ENCODE assay signal across 9 cellular contexts in the genomic region with DNA sequence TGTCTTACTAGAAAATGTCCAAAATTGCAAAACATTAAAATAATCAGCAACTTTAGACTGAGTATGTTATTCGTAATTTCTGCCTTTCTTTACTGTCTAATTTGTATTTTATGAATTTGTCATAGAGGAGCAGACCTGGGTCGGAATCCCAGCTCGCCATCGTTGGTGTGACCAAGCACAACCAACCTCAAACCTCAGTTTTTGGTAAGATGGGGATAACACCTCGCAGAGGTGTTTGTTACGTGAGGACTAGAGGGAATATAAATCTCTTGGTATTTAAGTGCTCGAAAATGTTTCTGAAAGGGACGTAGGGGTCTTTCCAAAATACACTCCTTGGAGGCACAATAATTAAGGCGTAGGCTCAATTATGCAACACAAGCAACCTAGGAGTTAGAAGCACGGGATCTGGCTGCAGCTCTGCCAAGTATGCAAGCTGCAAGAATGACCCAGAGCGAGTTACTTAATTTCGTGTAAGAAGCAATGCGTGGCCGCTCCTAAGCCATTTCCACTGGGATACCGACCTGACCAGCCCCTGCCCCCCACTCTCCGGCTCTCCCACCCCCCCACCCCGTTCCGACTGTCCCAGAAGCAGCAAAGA. TPM values are rescaled to one million over a fixed set of nuclear protein-coding genes. Genes with fewer than 3 reads are reported as not detected.
A peak's percentile ranks its signal among the peaks of the same experiment; 100 is the strongest.
DNase-seq lines count a peak whose midpoint lies in the region; ATAC-seq, FAIRE-seq and TF ChIP-seq lines count a peak whose summit lies in the region.
"Had no signal": no experiment of that assay in that cellular context is flagged by ENCODE, and none has a peak within 500 bp of the region (broad histone marks: within the 10 kb centered on the region; RNA-seq: fewer than 3 reads in every experiment).

No MANE protein-coding gene starts in this region.

- ATAC-seq in GM21360 (IDR thresholded peaks at IDR 0.05; ENCODE audit: unreplicated experiment) = peak; percentile 24
- peak; percentile 21 for ATAC-seq in HG03565 (IDR thresholded peaks at IDR 0.05; ENCODE audit: unreplicated experiment)

- H3K4me1 ChIP-seq in ES-I3 (ENCODE audit: insufficient read depth, low read length) (peaks cover 16% of the 10 kb centered on the region), colonic mucosa (no peaks in the 10 kb centered on the region)

- H3K9ac ChIP-seq in ES-I3 (ENCODE audit: low read depth, low read length) (peak overlapping the region; percentile 100), colonic mucosa (ENCODE audit: low read depth in 2 of 2, low read length in 2 of 2) (peak overlapping the region; percentile 78 to 93)

- H3K27me3 ChIP-seq in colonic mucosa = no peaks in the 10 kb centered on the region
- H3K27me3 ChIP-seq in layer of hippocampus (ENCODE audit: control insufficient read depth, insufficient read depth, low read length) = no peaks in the 10 kb centered on the region

- no peak for FAIRE-seq in RCC 7860 (lab: Jason Lieb, UNC)
- FAIRE-seq: islet of Langerhans had no signal

- H3K4me3 ChIP-seq in colonic mucosa = peak overlapping the region; percentile 49

- H3K36me3 ChIP-seq in ES-I3 (ENCODE audit: insufficient read depth, low read length) (peaks cover 16% of the 10 kb centered on the region), colonic mucosa (peaks cover 6% of the 10 kb centered on the region)

- DNase-seq in SK-MEL-5 (ENCODE audit: low read depth, low spot score) (peak; percentile 48), colonic mucosa (peak; percentile 63), RCC 7860 (ENCODE audit: low spot score) (no peak)
- peak; percentile 6 for DNase-seq in stimulated activated CD4-positive, alpha-beta T cell treated with anti-CD3 and anti-CD28 coated beads, Interleukin-4, amount 100 ng/mL, for 24 hours

- intact Hi-C loops in colonic mucosa (cut with DNase I) = no loop called here

- H3K9me3 ChIP-seq in ES-I3 (ENCODE audit: control insufficient read depth, insufficient read depth, low read length) (no peaks in the 10 kb centered on the region), colonic mucosa (no peaks in the 10 kb centered on the region)

- H3K27ac ChIP-seq in colonic mucosa = peak overlapping the region; percentile 92
- H3K27ac ChIP-seq in layer of hippocampus (ENCODE audit: low read depth, low read length) = peak overlapping the region; percentile 90

- in situ Hi-C loops in SK-MEL-5 (cut with HindIII; ENCODE audit: low pct_unique_long_range_greater_than_20kb, low sequenced_read_pairs) = no loop called here

- TF ChIP-seq CTCF in colonic mucosa (IDR thresholded peaks at IDR 0.05) = no peak

RNA-seq across cellular contexts. Expression of gene ADH5, which starts 0.6 kb away (rescaled TPM):
- total RNA-seq in SK-MEL-5 (2014; rRNA removed; shearing (Covaris generic)) = 117 and 136 TPM in 2 replicates
- 76.9 and 84.1 TPM in 2 replicates for polyA plus RNA-seq in SK-MEL-5 (2015; cell fraction: cytosol; rRNA removed)
- polyA plus RNA-seq in SK-MEL-5 (2015; cell fraction: nucleus; rRNA removed) = 44.7 and 61.1 TPM in 2 replicates
- total RNA-seq in colonic mucosa = 100 to 1,000 TPM; 165 to 240 TPM

RNA-seq across cellular contexts. Expression of gene ADH4, which starts 56.1 kb away (rescaled TPM):
- total RNA-seq in SK-MEL-5 (2014; rRNA removed; shearing (Covaris generic)) = not detected in 2 replicates
- not detected in 2 replicates for polyA plus RNA-seq in SK-MEL-5 (2015; cell fraction: cytosol; rRNA removed)
- polyA plus RNA-seq in SK-MEL-5 (2015; cell fraction: nucleus; rRNA removed) = not detected in 2 replicates
- total RNA-seq in colonic mucosa = 1 to 10 TPM in 1 of 2 donors, under 1 TPM in 1; 0.82 to 1.5 TPM
